23 cellular contexts compared by ENCODE assay signal in the genomic region with DNA sequence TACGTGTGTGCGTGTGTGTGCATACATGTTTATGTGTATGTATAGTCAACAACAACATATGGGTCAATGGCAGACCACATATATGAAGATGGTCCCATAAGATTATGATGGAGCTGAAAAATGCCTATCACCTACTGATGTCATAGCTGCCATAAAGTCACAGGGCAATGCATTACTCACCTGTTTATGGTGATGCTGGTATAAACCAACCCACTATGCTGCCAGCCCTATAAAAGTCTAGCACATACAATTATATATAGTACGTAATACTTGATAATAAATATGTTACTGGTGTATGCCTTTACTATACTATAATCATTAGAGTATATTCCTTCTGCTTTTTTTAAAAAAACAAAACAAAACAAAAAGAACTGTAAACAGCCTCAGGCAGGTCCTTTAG.
DNase-seq lines count a peak whose midpoint lies in the region; ATAC-seq, FAIRE-seq and TF ChIP-seq lines count a peak whose summit lies in the region.
"Had no signal": no experiment of that assay in that cellular context is flagged by ENCODE, and none has a peak within 500 bp of the region (broad histone marks: within the 10 kb centered on the region; RNA-seq: fewer than 3 reads in every experiment).

No MANE protein-coding gene starts in this region.

- no peaks in the 10 kb centered on the region for H3K4me1 ChIP-seq in SJCRH30
- H3K4me1 ChIP-seq: BE2C, BLaER1 had no signal

- H3K4me3 ChIP-seq in SJCRH30: no peak overlapping the region
- no peak overlapping the region for H3K4me3 ChIP-seq in dorsolateral prefrontal cortex
- H3K4me3 ChIP-seq: BLaER1, GM12878 had no signal

- H3K36me3 ChIP-seq in SJCRH30: no peaks in the 10 kb centered on the region
- H3K36me3 ChIP-seq: BE2C, BLaER1 had no signal

- TF ChIP-seq CTCF in dorsolateral prefrontal cortex (IDR thresholded peaks at IDR 0.05 in 54 of 56, conservative IDR thresholded peaks at IDR 0.05 in 2 of 56; ENCODE audit: low read depth in 1 of 56, partially characterized antibody in 56 of 56): no peak

- peak; percentile 93 for ATAC-seq in left colon
- ATAC-seq: GM12878 had no signal

- H3K27ac ChIP-seq in SJCRH30 (no peak overlapping the region), dorsolateral prefrontal cortex (no peak overlapping the region)
- H3K27ac ChIP-seq: BLaER1 had no signal

- H3K9me3 ChIP-seq in SJCRH30 (replicated peaks): no peaks in the 10 kb centered on the region
- H3K9me3 ChIP-seq: BE2C, BLaER1 had no signal

- no peak for DNase-seq in GM12892 (ENCODE audit: insufficient read length)
- no peak for DNase-seq in left colon
- no peak for DNase-seq in NCI-H128 (lab: John Stamatoyannopoulos, UW; ENCODE audit: unreplicated experiment)
- no peak for DNase-seq in SJCRH30
- no peak for DNase-seq in dorsolateral prefrontal cortex
- DNase-seq: 8988T; ACHN; BE2C; C1 segment of cervical spinal cord; CD4-positive, alpha-beta memory T cell; CD4-positive, CD25-positive, alpha-beta regulatory T cell; CD8-positive, alpha-beta memory T cell; COR-L47; DMS 273 treated with DMSO at 0.1 percent for 48 hours; DMS153; DMS53; DMS79; DND-41; EL; GDM1 had no signal

- FAIRE-seq in GM12892 (lab: Jason Lieb, UNC): peak; percentile 67
- FAIRE-seq: GM12878, GM18507 had no signal

- no peak for TF ChIP-seq POLR2A in GM12892 (IDR thresholded peaks at IDR 0.05; ENCODE audit: low read depth, low read length)

- intact Hi-C loops in left colon (cut with DNase I, micrococcal nuclease): no loop called here
- intact Hi-C loops in dorsolateral prefrontal cortex (cut with DNase I): no loop called here

- H3K27me3 ChIP-seq in SJCRH30: no peaks in the 10 kb centered on the region
- no peaks in the 10 kb centered on the region for H3K27me3 ChIP-seq in dorsolateral prefrontal cortex
- H3K27me3 ChIP-seq: BE2C, BLaER1 had no signal
